Comparison of ENCODE assay signal across 10 cellular contexts in the genomic region with DNA sequence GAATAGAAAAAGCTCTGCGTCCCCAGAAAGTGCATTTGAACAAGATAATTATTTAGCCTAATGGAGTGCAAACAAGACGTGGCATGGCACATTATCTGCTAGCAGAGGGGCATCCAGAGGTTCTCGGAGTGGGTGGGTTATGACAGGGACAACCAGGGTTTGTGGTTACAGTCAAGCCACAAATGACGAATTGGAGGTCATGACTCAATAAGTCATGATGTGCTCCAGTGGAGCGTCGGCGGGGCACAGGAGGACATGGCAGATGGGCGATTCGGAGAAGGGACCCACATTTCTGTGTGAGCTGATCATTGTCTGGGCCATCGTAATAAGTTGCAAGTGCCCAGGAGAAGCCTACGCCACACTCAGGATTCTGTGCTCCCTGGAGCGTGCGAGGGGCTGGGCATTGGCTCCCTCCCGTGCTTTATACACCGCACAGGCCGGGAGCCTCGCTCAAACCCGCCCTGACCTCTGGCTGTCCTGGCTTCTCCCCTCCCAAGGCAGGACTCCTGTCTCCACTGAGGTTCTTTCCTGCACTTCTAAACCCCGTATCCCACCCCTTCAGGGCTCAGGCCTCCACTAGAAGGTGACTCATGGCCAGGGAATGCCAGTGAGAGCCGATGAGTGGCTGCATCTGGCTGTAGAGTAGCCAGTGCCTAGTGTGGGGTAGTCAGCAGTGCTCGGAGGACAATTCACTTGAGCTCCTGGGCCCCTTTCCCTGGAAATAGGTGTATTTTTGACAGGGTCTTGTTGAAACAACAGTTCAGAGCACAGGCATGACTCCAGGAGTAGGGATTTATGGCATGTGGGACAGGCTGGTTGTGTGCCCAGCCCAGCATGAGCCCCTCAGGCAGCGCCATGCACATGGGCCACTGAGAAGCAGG.
DNase-seq lines count a peak whose midpoint lies in the region; ATAC-seq and TF ChIP-seq lines count a peak whose summit lies in the region.
"Had no signal": no experiment of that assay in that cellular context is flagged by ENCODE, and none has a peak within 500 bp of the region (broad histone marks: within the 10 kb centered on the region; RNA-seq: fewer than 3 reads in every experiment).

No MANE protein-coding gene starts in this region.

- peaks cover 0 to 99% of the 10 kb centered on the region in 2 donors for H3K36me3 ChIP-seq in left lung

- peak overlapping the region; percentile 20 to 67 for H3K27ac ChIP-seq in left lung
- H3K27ac ChIP-seq: epithelial cell of prostate had no signal

- no peaks in the 10 kb centered on the region for H3K27me3 ChIP-seq in left lung

- peak; percentile 97 for ATAC-seq in left lung

- H3K4me3 ChIP-seq in left lung: no peak overlapping the region

- H3K4me1 ChIP-seq in left lung: peaks cover 16 to 21% of the 10 kb centered on the region in 2 donors

- H3K9me3 ChIP-seq in left lung: no peaks in the 10 kb centered on the region

- DNase-seq in stimulated activated CD4-positive, alpha-beta T cell treated with anti-CD3 and anti-CD28 coated beads, Interleukin-1b, Interleukin-23, amount 100 ng/mL, for 48 hours: peak; percentile 19
- no peak for DNase-seq in stimulated activated CD4-positive, alpha-beta T cell treated with anti-CD3 and anti-CD28 coated beads, Interleukin-4, amount 100 ng/mL, for 1 hour
- DNase-seq in amniotic epithelial cell (ENCODE audit: low read depth) (peak; percentile 88), left lung (peak in 1 of 2 donors; percentile 82), NCI-H1092 treated with DMSO at 0.1 percent for 48 hours (lab: John Stamatoyannopoulos, UW) (no peak), superior temporal gyrus (ENCODE audit: extremely low spot score) (no peak), OCI-M1 (lab: John Stamatoyannopoulos, UW) (no peak)
- no peak for DNase-seq in activated effector memory CD4-positive, alpha-beta T cell treated with Interleukin-2 at 50 U/mL for 16 hours
- DNase-seq: stimulated activated CD4-positive, alpha-beta T cell treated with anti-CD3 and anti-CD28 coated beads, Interleukin-2, amount 100 ng/mL, for 48 hours had no signal

- intact Hi-C loops in left lung (cut with DNase I): loop anchor here in 1 of 2 donors (5.0 kb wide), 1 partner anchor 270 kb away; no protein-coding TSS in a partner anchor

- no peak for TF ChIP-seq CTCF in left lung (IDR thresholded peaks at IDR 0.05)

Comparison
In these comparisons a context has a peak if more than half of its experiments do, and no peak if none do; other contexts are left out.
1. DNase-seq: peak in stimulated activated CD4-positive, alpha-beta T cell treated with anti-CD3 and anti-CD28 coated beads, Interleukin-1b, Interleukin-23, amount 100 ng/mL, for 48 hours (single experiment) and amniotic epithelial cell (single experiment); none in stimulated activated CD4-positive, alpha-beta T cell treated with anti-CD3 and anti-CD28 coated beads, Interleukin-4, amount 100 ng/mL, for 1 hour (single experiment), NCI-H1092 treated with DMSO at 0.1 percent for 48 hours (single experiment), activated effector memory CD4-positive, alpha-beta T cell treated with Interleukin-2 at 50 U/mL for 16 hours (single experiment), superior temporal gyrus (single experiment) and OCI-M1 (single experiment).